1 cellular context compared by ENCODE assay signal in the genomic region with DNA sequence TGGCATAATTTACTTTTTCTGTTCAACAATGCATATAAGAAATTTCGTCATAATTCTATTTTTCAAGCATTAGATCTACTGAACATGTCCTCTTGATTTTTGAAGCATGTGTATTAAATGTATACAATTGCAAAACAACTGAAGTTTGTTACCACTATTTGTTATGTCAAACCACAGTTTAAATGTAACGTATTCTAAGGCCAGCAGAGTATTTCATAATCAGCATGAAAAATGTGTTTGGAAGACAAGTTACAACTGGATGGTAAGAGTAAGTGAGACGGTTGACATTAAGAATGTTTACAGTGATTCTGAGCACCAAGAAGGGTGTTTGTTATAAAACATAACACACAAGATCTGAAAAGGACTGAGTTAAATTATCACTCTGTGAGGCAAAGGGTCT.
TF ChIP-seq lines count a peak whose summit lies in the region.

No MANE protein-coding gene starts in this region.

TF ChIP-seq in endothelial cell of umbilical vein, 7 proteins besides CTCF, POLR2A, EP300 and RAD21:
- no peak for TF ChIP-seq MYC (IDR thresholded peaks at IDR 0.05; ENCODE audit: low read depth, low read length)
- TF ChIP-seq, protein P1, sequence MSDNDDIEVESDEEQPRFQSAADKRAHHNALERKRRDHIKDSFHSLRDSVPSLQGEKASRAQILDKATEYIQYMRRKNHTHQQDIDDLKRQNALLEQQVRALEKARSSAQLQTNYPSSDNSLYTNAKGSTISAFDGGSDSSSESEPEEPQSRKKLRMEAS (IDR thresholded peaks at IDR 0.05; ENCODE audit: insufficient read depth, insufficient read length): no peak
- no peak for TF ChIP-seq FOS (IDR thresholded peaks at IDR 0.05; ENCODE audit: borderline replicate concordance, insufficient read depth, low read length)
- TF ChIP-seq JUN (IDR thresholded peaks at IDR 0.05; ENCODE audit: borderline replicate concordance, insufficient read depth, insufficient read length, low read depth): no peak
- TF ChIP-seq EZH2 (IDR thresholded peaks at IDR 0.05; ENCODE audit: borderline replicate concordance, low read depth, low read length, severe bottlenecking): no peak
- no peak for TF ChIP-seq GATA2 (IDR thresholded peaks at IDR 0.05; ENCODE audit: insufficient read depth, insufficient read length, low read depth, low read length)
- TF ChIP-seq POLR2AphosphoS5 (IDR thresholded peaks at IDR 0.05; ENCODE audit: insufficient read depth, low read depth, low read length): no peak
